Comparison of ENCODE assay signal across 1 cellular context in genomic region chr17:17692353-17693252, GRCh38.
TF ChIP-seq lines count a peak whose summit lies in the region.

No MANE protein-coding gene starts in this region.

TF ChIP-seq in HEK293, 187 proteins besides CTCF, POLR2A, EP300 and RAD21 (continued from another document):
- TF ChIP-seq PRDM6 (tag by site-specific recombination; IDR thresholded peaks at IDR 0.05) (no peak), SALL2 (tag by site-specific recombination; IDR thresholded peaks at IDR 0.05; ENCODE audit: borderline replicate concordance) (no peak), ZNF274 (IDR thresholded peaks at IDR 0.05; ENCODE audit: low read length) (no peak), ZNF274 (tag by site-specific recombination; IDR thresholded peaks at IDR 0.05; ENCODE audit: borderline replicate concordance) (no peak), ZFP3 (tag by site-specific recombination; IDR thresholded peaks at IDR 0.05; ENCODE audit: low read depth) (no peak), ZNF776 (tag by site-specific recombination; IDR thresholded peaks at IDR 0.05; ENCODE audit: borderline replicate concordance) (no peak)
- TF ChIP-seq, protein P1, sequence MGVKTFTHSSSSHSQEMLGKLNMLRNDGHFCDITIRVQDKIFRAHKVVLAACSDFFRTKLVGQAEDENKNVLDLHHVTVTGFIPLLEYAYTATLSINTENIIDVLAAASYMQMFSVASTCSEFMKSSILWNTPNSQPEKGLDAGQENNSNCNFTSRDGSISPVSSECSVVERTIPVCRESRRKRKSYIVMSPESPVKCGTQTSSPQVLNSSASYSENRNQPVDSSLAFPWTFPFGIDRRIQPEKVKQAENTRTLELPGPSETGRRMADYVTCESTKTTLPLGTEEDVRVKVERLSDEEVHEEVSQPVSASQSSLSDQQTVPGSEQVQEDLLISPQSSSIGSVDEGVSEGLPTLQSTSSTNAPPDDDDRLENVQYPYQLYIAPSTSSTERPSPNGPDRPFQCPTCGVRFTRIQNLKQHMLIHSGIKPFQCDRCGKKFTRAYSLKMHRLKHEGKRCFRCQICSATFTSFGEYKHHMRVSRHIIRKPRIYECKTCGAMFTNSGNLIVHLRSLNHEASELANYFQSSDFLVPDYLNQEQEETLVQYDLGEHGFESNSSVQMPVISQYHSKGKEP (tag by site-specific recombination; IDR thresholded peaks at IDR 0.05): peak; percentile 56; the same call in 1 of the 2 replicates
